ENCODE assay signal across 1 cellular context in the genomic region with DNA sequence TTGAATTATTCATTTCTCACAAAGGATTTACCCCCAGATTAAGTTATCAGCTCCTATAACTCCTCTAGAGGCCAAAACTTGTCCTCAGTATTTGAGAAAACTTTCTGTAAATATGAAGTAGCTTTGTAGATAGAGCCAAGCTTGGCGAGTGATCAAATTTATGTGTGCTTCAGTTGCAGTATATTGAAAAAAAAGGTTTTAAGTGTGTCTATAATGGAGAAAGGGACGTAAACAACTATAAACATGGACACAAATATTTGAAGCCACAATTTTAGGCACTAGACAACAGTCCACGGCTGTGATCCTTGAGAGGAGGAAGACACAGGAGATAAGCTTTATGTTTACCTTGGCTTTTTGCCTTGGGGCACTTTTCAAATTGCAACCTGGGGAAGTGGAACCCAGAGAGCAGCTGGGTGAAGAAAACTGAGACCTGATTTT.
TF ChIP-seq lines count a peak whose summit lies in the region.

No MANE protein-coding gene starts in this region.

TF ChIP-seq in K562, 482 proteins besides CTCF, POLR2A, EP300 and RAD21:
- no peak for TF ChIP-seq FOXK1 (CRISPR knock-in tag; IDR thresholded peaks at IDR 0.05; ENCODE audit: borderline replicate concordance)
- peak; percentile 69 for TF ChIP-seq SMARCE1 (IDR thresholded peaks at IDR 0.05)
- peak; percentile 25; the same call in 1 of the 2 replicates for TF ChIP-seq TEAD4 (IDR thresholded peaks at IDR 0.05; ENCODE audit: low read length)
- no peak for TF ChIP-seq TEAD4 (CRISPR knock-in tag; IDR thresholded peaks at IDR 0.05; ENCODE audit: borderline replicate concordance)
- TF ChIP-seq ETV6 (IDR thresholded peaks at IDR 0.05; ENCODE audit: borderline replicate concordance in 1 of 2, low read depth in 2 of 2, low read length in 1 of 2) = no peak
- TF ChIP-seq ETV6 (CRISPR knock-in tag; IDR thresholded peaks at IDR 0.05; ENCODE audit: borderline replicate concordance) = no peak
- peak in 1 of 2 experiments; percentile 82; a peak in 2 of 4 replicates for TF ChIP-seq FOXA3 (CRISPR knock-in tag; conservative IDR thresholded peaks at IDR 0.05 in 1 of 2, IDR thresholded peaks at IDR 0.05 in 1 of 2)
- TF ChIP-seq POLR2AphosphoS5 (IDR thresholded peaks at IDR 0.05; ENCODE audit: control insufficient read depth, insufficient read depth, low read depth, low read length) = 0 out of 2 replicates have a peak, but pooled peaks have one; percentile 38
- TF ChIP-seq SPI1 (IDR thresholded peaks at IDR 0.05; ENCODE audit: borderline replicate concordance, low read depth, low read length) = peak; percentile 67; the same call in 1 of the 2 replicates
- TF ChIP-seq FOXM1 (IDR thresholded peaks at IDR 0.05; ENCODE audit: low read depth) = peak; percentile 38; the same call in 1 of the 2 replicates
- no peak for TF ChIP-seq FOXM1 (CRISPR knock-in tag; IDR thresholded peaks at IDR 0.05; ENCODE audit: low read depth)
- TF ChIP-seq JUND (IDR thresholded peaks at IDR 0.05; ENCODE audit: borderline replicate concordance, low read depth, low read length) = no peak
- peak; percentile 37; the same call in 1 of the 3 replicates for TF ChIP-seq JUND (tag; IDR thresholded peaks at IDR 0.05; ENCODE audit: borderline replicate concordance, low read depth, low read length)
- TF ChIP-seq HDAC1 (IDR thresholded peaks at IDR 0.05) = peak in 1 of 2 experiments; percentile 39; a peak in 1 of 4 replicates
- peak; percentile 53 for TF ChIP-seq BRD9 (IDR thresholded peaks at IDR 0.05; ENCODE audit: low read depth, partially characterized antibody)
- TF ChIP-seq MYC (IDR thresholded peaks at IDR 0.05; ENCODE audit: low read depth, low read length) = 0 out of 2 replicates have a peak, but pooled peaks have one; percentile 37
- TF ChIP-seq MYC (CRISPR knock-in tag; IDR thresholded peaks at IDR 0.05; ENCODE audit: borderline replicate concordance, low read depth) = no peak
- no peak for TF ChIP-seq ZNF23 (CRISPR knock-in tag; IDR thresholded peaks at IDR 0.05)
- TF ChIP-seq FOXK2 (conservative IDR thresholded peaks at IDR 0.05 in 1 of 2, IDR thresholded peaks at IDR 0.05 in 1 of 2; ENCODE audit: low read depth in 2 of 2) = 0 out of 4 replicates have a peak, but pooled peaks of 1 of the 2 experiments have one; percentile 53
- peak in 1 of 2 experiments; percentile 61; a peak in 1 of 4 replicates for TF ChIP-seq RCOR1 (IDR thresholded peaks at IDR 0.05; ENCODE audit: borderline replicate concordance in 1 of 2, low read depth in 2 of 2, low read length in 2 of 2)
- TF ChIP-seq SOX6 (IDR thresholded peaks at IDR 0.05) = peak; percentile 48; the same call in 1 of the 2 replicates
- peak; percentile 69 for TF ChIP-seq ZEB2 (IDR thresholded peaks at IDR 0.05)
- peak; percentile 52; the same call in 1 of the 2 replicates for TF ChIP-seq CTBP1 (IDR thresholded peaks at IDR 0.05; ENCODE audit: borderline replicate concordance)
- TF ChIP-seq MYBL2 (IDR thresholded peaks at IDR 0.05; ENCODE audit: low read depth) = 0 out of 2 replicates have a peak, but pooled peaks have one; percentile 25
- TF ChIP-seq MYBL2 (CRISPR knock-in tag; IDR thresholded peaks at IDR 0.05; ENCODE audit: borderline replicate concordance) = no peak
- peak; percentile 80 for TF ChIP-seq SMARCA4 (IDR thresholded peaks at IDR 0.05)
- TF ChIP-seq KDM1A (IDR thresholded peaks at IDR 0.05) = peak; percentile 27 to 38; a peak in 2 of 4 replicates
- no peak for TF ChIP-seq NFXL1 (CRISPR knock-in tag; IDR thresholded peaks at IDR 0.05)
- peak; percentile 92 for TF ChIP-seq NFIC (IDR thresholded peaks at IDR 0.05)
- TF ChIP-seq DPF2 (IDR thresholded peaks at IDR 0.05) = peak; percentile 82
- no peak for TF ChIP-seq ZBTB7A (IDR thresholded peaks at IDR 0.05; ENCODE audit: borderline replicate concordance, control insufficient read depth, low read depth, low read length)
- no peak for TF ChIP-seq E2F3 (CRISPR knock-in tag; IDR thresholded peaks at IDR 0.05)
- TF ChIP-seq MYNN (IDR thresholded peaks at IDR 0.05) = no peak
- TF ChIP-seq MYNN (CRISPR knock-in tag; IDR thresholded peaks at IDR 0.05) = no peak
- no peak for TF ChIP-seq SLC30A9 (CRISPR knock-in tag; IDR thresholded peaks at IDR 0.05)
- 0 out of 2 replicates have a peak, but pooled peaks have one; percentile 46 for TF ChIP-seq LCOR (CRISPR knock-in tag; IDR thresholded peaks at IDR 0.05)
- TF ChIP-seq MTA3 (IDR thresholded peaks at IDR 0.05; ENCODE audit: borderline replicate concordance) = 0 out of 2 replicates have a peak, but pooled peaks have one; percentile 50
- TF ChIP-seq, protein P1, sequence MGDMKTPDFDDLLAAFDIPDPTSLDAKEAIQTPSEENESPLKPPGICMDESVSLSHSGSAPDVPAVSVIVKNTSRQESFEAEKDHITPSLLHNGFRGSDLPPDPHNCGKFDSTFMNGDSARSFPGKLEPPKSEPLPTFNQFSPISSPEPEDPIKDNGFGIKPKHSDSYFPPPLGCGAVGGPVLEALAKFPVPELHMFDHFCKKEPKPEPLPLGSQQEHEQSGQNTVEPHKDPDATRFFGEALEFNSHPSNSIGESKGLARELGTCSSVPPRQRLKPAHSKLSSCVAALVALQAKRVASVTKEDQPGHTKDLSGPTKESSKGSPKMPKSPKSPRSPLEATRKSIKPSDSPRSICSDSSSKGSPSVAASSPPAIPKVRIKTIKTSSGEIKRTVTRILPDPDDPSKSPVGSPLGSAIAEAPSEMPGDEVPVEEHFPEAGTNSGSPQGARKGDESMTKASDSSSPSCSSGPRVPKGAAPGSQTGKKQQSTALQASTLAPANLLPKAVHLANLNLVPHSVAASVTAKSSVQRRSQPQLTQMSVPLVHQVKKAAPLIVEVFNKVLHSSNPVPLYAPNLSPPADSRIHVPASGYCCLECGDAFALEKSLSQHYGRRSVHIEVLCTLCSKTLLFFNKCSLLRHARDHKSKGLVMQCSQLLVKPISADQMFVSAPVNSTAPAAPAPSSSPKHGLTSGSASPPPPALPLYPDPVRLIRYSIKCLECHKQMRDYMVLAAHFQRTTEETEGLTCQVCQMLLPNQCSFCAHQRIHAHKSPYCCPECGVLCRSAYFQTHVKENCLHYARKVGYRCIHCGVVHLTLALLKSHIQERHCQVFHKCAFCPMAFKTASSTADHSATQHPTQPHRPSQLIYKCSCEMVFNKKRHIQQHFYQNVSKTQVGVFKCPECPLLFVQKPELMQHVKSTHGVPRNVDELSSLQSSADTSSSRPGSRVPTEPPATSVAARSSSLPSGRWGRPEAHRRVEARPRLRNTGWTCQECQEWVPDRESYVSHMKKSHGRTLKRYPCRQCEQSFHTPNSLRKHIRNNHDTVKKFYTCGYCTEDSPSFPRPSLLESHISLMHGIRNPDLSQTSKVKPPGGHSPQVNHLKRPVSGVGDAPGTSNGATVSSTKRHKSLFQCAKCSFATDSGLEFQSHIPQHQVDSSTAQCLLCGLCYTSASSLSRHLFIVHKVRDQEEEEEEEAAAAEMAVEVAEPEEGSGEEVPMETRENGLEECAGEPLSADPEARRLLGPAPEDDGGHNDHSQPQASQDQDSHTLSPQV (IDR thresholded peaks at IDR 0.05) = peak; percentile 65
- TF ChIP-seq MTA1 (IDR thresholded peaks at IDR 0.05; ENCODE audit: borderline replicate concordance) = 0 out of 2 replicates have a peak, but pooled peaks have one; percentile 43
- peak; percentile 72; the same call in 1 of the 2 replicates for TF ChIP-seq LEF1 (IDR thresholded peaks at IDR 0.05)
- TF ChIP-seq MECOM (CRISPR knock-in tag; IDR thresholded peaks at IDR 0.05) = peak; percentile 58; the same call in 1 of the 2 replicates
- no peak for TF ChIP-seq ZNF75A (CRISPR knock-in tag; IDR thresholded peaks at IDR 0.05)
- peak; percentile 76 for TF ChIP-seq ARID1B (IDR thresholded peaks at IDR 0.05)
- TF ChIP-seq CBFA2T3 (IDR thresholded peaks at IDR 0.05) = peak; percentile 43; the same call in 1 of the 2 replicates
- TF ChIP-seq TRIM28 (IDR thresholded peaks at IDR 0.05) = no peak
- TF ChIP-seq SMARCC2 (IDR thresholded peaks at IDR 0.05; ENCODE audit: low read depth) = peak; percentile 46; the same call in 1 of the 2 replicates
- TF ChIP-seq, protein P2, sequence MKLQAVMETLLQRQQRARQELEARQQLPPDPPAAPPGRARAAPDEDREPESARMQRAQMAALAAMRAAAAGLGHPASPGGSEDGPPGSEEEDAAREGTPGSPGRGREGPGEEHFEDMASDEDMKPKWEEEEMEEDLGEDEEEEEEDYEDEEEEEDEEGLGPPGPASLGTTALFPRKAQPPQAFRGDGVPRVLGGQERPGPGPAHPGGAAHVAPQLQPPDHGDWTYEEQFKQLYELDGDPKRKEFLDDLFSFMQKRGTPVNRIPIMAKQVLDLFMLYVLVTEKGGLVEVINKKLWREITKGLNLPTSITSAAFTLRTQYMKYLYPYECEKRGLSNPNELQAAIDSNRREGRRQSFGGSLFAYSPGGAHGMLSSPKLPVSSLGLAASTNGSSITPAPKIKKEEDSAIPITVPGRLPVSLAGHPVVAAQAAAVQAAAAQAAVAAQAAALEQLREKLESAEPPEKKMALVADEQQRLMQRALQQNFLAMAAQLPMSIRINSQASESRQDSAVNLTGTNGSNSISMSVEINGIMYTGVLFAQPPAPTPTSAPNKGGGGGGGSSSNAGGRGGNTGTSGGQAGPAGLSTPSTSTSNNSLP (IDR thresholded peaks at IDR 0.05; ENCODE audit: borderline replicate concordance, low read depth, low read length) = no peak
